ENCODE assay signal across 10 cellular contexts in genomic region chr18:41338341-41338740, GRCh38.
"Had no signal": no experiment of that assay in that cellular context is flagged by ENCODE, and none has a peak within 500 bp of the region (broad histone marks: within the 10 kb centered on the region; RNA-seq: fewer than 3 reads in every experiment).

No MANE protein-coding gene starts in this region.

- H3K27ac Mint-ChIP-seq: HFFc6, IgD-negative memory B cell had no signal

- H3K4me3 ChIP-seq: GM23248, HAP-1 had no signal

- H3K4me3 Mint-ChIP-seq: HFFc6, IgD-negative memory B cell had no signal

- H3K36me3 ChIP-seq: HAP-1 had no signal

- DNase-seq: GM23248, GOT3, H7, HFFc6, KG1 had no signal

- H3K36me3 Mint-ChIP-seq: IgD-negative memory B cell had no signal

- H3K9me3 ChIP-seq: HAP-1 had no signal

- H3K9ac ChIP-seq: GM23248 had no signal

- ATAC-seq: HCT116, HepG2 had no signal

- H3K4me1 Mint-ChIP-seq: IgD-negative memory B cell had no signal

- H2AFZ ChIP-seq: GM23248 had no signal

- H3K27ac ChIP-seq: GM23248, HL-60 had no signal

- H3K27me3 Mint-ChIP-seq: IgD-negative memory B cell had no signal
